ENCODE assay signal across 8 cellular contexts in the genomic region with DNA sequence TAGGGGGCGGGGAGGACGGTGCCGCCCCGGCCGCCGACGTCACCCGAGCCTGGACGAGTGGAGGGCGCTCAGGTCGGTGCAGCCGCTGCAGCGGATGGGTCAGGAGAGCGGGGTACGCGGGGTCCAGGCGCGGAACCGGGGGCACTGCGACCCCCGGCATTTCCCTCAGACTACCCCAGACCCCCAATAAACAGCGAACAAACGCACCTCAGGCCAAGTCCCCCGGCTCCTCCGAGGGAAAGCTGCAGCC.
DNase-seq lines count a peak whose midpoint lies in the region; ATAC-seq and TF ChIP-seq lines count a peak whose summit lies in the region.

No MANE protein-coding gene starts in this region.

- no peak for TF ChIP-seq CTCF in endothelial cell (IDR thresholded peaks at IDR 0.05; ENCODE audit: unreplicated experiment)

- peak overlapping the region; percentile 88 for H3K27ac ChIP-seq in angular gyrus (ENCODE audit: low read depth, low read length)

- peaks cover under 1% of the 10 kb centered on the region for H3K4me1 Mint-ChIP-seq in endothelial cell (ENCODE audit: unreplicated experiment)

- no peaks in the 10 kb centered on the region for H3K9me3 ChIP-seq in ES-I3 (ENCODE audit: control insufficient read depth, insufficient read depth, low read length)

- no peaks in the 10 kb centered on the region for H3K9me3 Mint-ChIP-seq in endothelial cell (ENCODE audit: unreplicated experiment)

- no peak overlapping the region for H3K4me3 Mint-ChIP-seq in endothelial cell (ENCODE audit: unreplicated experiment)

- peaks cover 11% of the 10 kb centered on the region for H3K27me3 Mint-ChIP-seq in endothelial cell (ENCODE audit: unreplicated experiment)

- DNase-seq in iPS-NIHi11 (ENCODE audit: low spot score) (peak; percentile 59), endothelial cell (ENCODE audit: low spot score) (no peak), NCI-H226 (no peak)
- DNase-seq in stimulated activated naive CD4-positive, alpha-beta T cell treated with Interleukin-2 at 50 U/mL for 16 hours (lab: John Stamatoyannopoulos, UW) = peak; percentile 24

- no peaks in the 10 kb centered on the region for H3K36me3 Mint-ChIP-seq in endothelial cell (ENCODE audit: low read depth, unreplicated experiment)

- H3K9ac ChIP-seq in ES-I3 (ENCODE audit: low read depth, low read length) = peak overlapping the region; percentile 62; the same call in 1 of the 2 replicates

- ATAC-seq in HG03025 (IDR thresholded peaks at IDR 0.05; ENCODE audit: low FRiP score, unreplicated experiment) (peak; percentile 30), HG02973 (IDR thresholded peaks at IDR 0.05; ENCODE audit: unreplicated experiment) (no peak)

- peaks cover 22% of the 10 kb centered on the region for H3K4me1 ChIP-seq in ES-I3 (ENCODE audit: insufficient read depth, low read length)

- H3K36me3 ChIP-seq in ES-I3 (ENCODE audit: insufficient read depth, low read length) = no peaks in the 10 kb centered on the region

- H3K27ac Mint-ChIP-seq in endothelial cell (ENCODE audit: unreplicated experiment) = no peak overlapping the region

Comparison
In these comparisons a context has a peak if more than half of its experiments do, and no peak if none do; other contexts are left out.
1. DNase-seq: peak in iPS-NIHi11 (single experiment) and stimulated activated naive CD4-positive, alpha-beta T cell treated with Interleukin-2 at 50 U/mL for 16 hours (single experiment); none in endothelial cell (single experiment) and NCI-H226 (single experiment).